ENCODE assay signal across 30 cellular contexts in genomic region chr9:119400607-119401006, GRCh38. TPM values are rescaled to one million over a fixed set of nuclear protein-coding genes. Genes with fewer than 3 reads are reported as not detected.
"Had no signal": no experiment of that assay in that cellular context is flagged by ENCODE, and none has a peak within 500 bp of the region (broad histone marks: within the 10 kb centered on the region; RNA-seq: fewer than 3 reads in every experiment).

No MANE protein-coding gene starts in this region.

- H3K27ac ChIP-seq: neutrophil, pancreas, prostate gland, right lobe of liver, sigmoid colon, suprapubic skin, testis, tibial artery, transverse colon, upper lobe of right lung, uterus had no signal

- FAIRE-seq: pancreas, small intestine had no signal

- H3K4me1 ChIP-seq: pancreas, prostate gland, right lobe of liver, sigmoid colon, suprapubic skin, testis, tibial artery, transverse colon, upper lobe of right lung, uterus had no signal

- H3K4me3 Mint-ChIP-seq: naive thymus-derived CD8-positive, alpha-beta T cell; natural killer cell treated with Interleukin-12 subunit alpha and Interleukin-12 subunit beta and Interleukin-15 and Interleukin-18, amount 100 ng/mL, for 72 hours; nephron progenitor cell; neural crest cell; stimulated activated memory B cell treated with anti-CD40 and anti-IgM and Interleukin-4, amounts not matched to agents 10 μg/mL and 1 μg/mL and 100 μg/mL, for 72 hours; stimulated activated naive CD8-positive, alpha-beta T cell treated with anti-CD3 and anti-CD28 coated beads, Interleukin-15, amount 100 ng/mL, for 72 hours; type B pancreatic cell had no signal

- H3K36me3 ChIP-seq: neutrophil, pancreas, prostate gland, right lobe of liver, sigmoid colon, suprapubic skin, tibial artery, transverse colon, upper lobe of right lung, uterus had no signal

- H3K27me3 Mint-ChIP-seq: natural killer cell treated with Interleukin-12 subunit alpha and Interleukin-12 subunit beta and Interleukin-15 and Interleukin-18, amount 100 ng/mL, for 72 hours; stimulated activated memory B cell treated with anti-CD40 and anti-IgM and Interleukin-4, amounts not matched to agents 10 μg/mL and 1 μg/mL and 100 μg/mL, for 72 hours; stimulated activated naive CD8-positive, alpha-beta T cell treated with anti-CD3 and anti-CD28 coated beads, Interleukin-15, amount 100 ng/mL, for 72 hours had no signal

- H3K4me3 ChIP-seq: pancreas, prostate gland, right lobe of liver, sigmoid colon, suprapubic skin, testis, tibial artery, transverse colon, upper lobe of right lung, uterus had no signal

- DNase-seq: naive thymus-derived CD8-positive, alpha-beta T cell; nephron progenitor cell; nucleus accumbens; pancreas; right lobe of liver; sigmoid colon; small intestine; stimulated activated CD4-positive, alpha-beta T cell treated with anti-CD3 and anti-CD28 coated beads, Interleukin-15, amount 100 ng/mL, for 24 hours; stimulated activated CD4-positive, alpha-beta T cell treated with anti-CD3 and anti-CD28 coated beads, Interleukin-2, amount 100 ng/mL, for 24 hours; stimulated activated CD4-positive, alpha-beta T cell treated with anti-CD3 and anti-CD28 coated beads, Interleukin-2, amount 100 ng/mL, for 48 hours; stimulated activated CD4-positive, alpha-beta T cell treated with anti-CD3 and anti-CD28 coated beads, Interleukin-4, amount 100 ng/mL, for 4 hours; stimulated activated CD8-positive, alpha-beta memory T cell treated with anti-CD3 and anti-CD28 coated beads, Interleukin-4, amount 100 ng/mL, for 48 hours; stimulated activated naive CD4-positive, alpha-beta T cell; stimulated activated naive CD8-positive, alpha-beta T cell treated with anti-CD3 and anti-CD28 coated beads, Interleukin-15, amount 100 ng/mL, for 72 hours; stimulated activated naive CD8-positive, alpha-beta T cell treated with anti-CD3 and anti-CD28 coated beads, Interleukin-15, Interleukin-2, amounts not matched to agents 100 U/mL and 50 U/mL, for 24 hours; substantia nigra; testis; tibial artery; transverse colon; upper lobe of right lung; uterus had no signal

- H3K9me3 ChIP-seq: neutrophil, pancreas, prostate gland, right lobe of liver, sigmoid colon, suprapubic skin, testis, tibial artery, transverse colon, upper lobe of right lung, uterus had no signal

- H3K36me3 Mint-ChIP-seq: naive thymus-derived CD8-positive, alpha-beta T cell; natural killer cell treated with Interleukin-12 subunit alpha and Interleukin-12 subunit beta and Interleukin-15 and Interleukin-18, amount 100 ng/mL, for 72 hours; stimulated activated memory B cell treated with anti-CD40 and anti-IgM and Interleukin-4, amounts not matched to agents 10 μg/mL and 1 μg/mL and 100 μg/mL, for 72 hours; type B pancreatic cell had no signal

- H3K9me3 Mint-ChIP-seq: nephron progenitor cell, type B pancreatic cell had no signal

- H3K27ac Mint-ChIP-seq: naive thymus-derived CD8-positive, alpha-beta T cell; natural killer cell treated with Interleukin-12 subunit alpha and Interleukin-12 subunit beta and Interleukin-15 and Interleukin-18, amount 100 ng/mL, for 72 hours; nephron progenitor cell; stimulated activated memory B cell treated with anti-CD40 and anti-IgM and Interleukin-4, amounts not matched to agents 10 μg/mL and 1 μg/mL and 100 μg/mL, for 72 hours; stimulated activated naive CD8-positive, alpha-beta T cell treated with anti-CD3 and anti-CD28 coated beads, Interleukin-15, amount 100 ng/mL, for 72 hours; type B pancreatic cell had no signal

- ATAC-seq: naive thymus-derived CD8-positive, alpha-beta T cell; natural killer cell treated with Interleukin-12 subunit alpha and Interleukin-12 subunit beta and Interleukin-15 and Interleukin-18, amount 100 ng/mL, for 72 hours; pancreas; right cardiac atrium; right lobe of liver; stimulated activated memory B cell treated with anti-CD40 and anti-IgM and Interleukin-4, amounts not matched to agents 10 μg/mL and 1 μg/mL and 100 μg/mL, for 72 hours; stimulated activated naive CD8-positive, alpha-beta T cell treated with anti-CD3 and anti-CD28 coated beads, Interleukin-15, amount 100 ng/mL, for 72 hours; stimulated activated naive CD8-positive, alpha-beta T cell treated with anti-CD3 and anti-CD28 coated beads, Interleukin-15, Interleukin-2, amounts not matched to agents 100 U/mL and 50 U/mL, for 24 hours; upper lobe of right lung had no signal

- H3K4me1 Mint-ChIP-seq: naive thymus-derived CD8-positive, alpha-beta T cell; nephron progenitor cell; stimulated activated memory B cell treated with anti-CD40 and anti-IgM and Interleukin-4, amounts not matched to agents 10 μg/mL and 1 μg/mL and 100 μg/mL, for 72 hours; stimulated activated naive CD8-positive, alpha-beta T cell treated with anti-CD3 and anti-CD28 coated beads, Interleukin-15, amount 100 ng/mL, for 72 hours had no signal

- H3K27me3 ChIP-seq: neutrophil, pancreas, right lobe of liver, sigmoid colon, suprapubic skin, testis, tibial artery, transverse colon, upper lobe of right lung, uterus had no signal

RNA-seq across cellular contexts. Expression of gene BRINP1, which starts 31.4 kb away (rescaled TPM):
- total RNA-seq: naive thymus-derived CD8-positive, alpha-beta T cell; natural killer cell treated with Interleukin-12 subunit alpha and Interleukin-12 subunit beta and Interleukin-15 and Interleukin-18, amount 100 ng/mL, for 72 hours; pulmonary artery endothelial cell; suprapubic skin had no signal
